Comparison of ENCODE assay signal across 30 cellular contexts in the genomic region with DNA sequence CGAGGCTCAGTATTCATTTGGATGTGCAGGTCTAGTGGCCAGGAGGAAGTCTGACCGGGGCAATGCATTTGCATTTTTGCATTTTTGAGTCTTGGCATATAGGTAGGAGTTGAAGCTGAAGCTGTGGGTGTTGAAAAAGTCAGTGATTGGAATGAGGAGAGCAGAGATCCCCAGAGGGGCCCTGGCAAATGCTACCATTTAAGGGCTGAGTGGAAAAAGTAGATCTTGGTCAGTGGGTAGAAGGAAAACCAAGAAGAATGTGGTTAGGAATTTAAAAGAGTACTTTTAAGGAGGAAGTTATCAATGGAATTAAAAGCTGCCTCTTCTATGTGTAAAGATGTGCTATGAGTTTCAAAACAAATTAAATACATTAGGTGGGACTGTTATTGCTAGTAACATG.
"Had no signal": no experiment of that assay in that cellular context is flagged by ENCODE, and none has a peak within 500 bp of the region (broad histone marks: within the 10 kb centered on the region; RNA-seq: fewer than 3 reads in every experiment).

No MANE protein-coding gene starts in this region.

- H3K27me3 Mint-ChIP-seq: brain had no signal

- H3K27ac ChIP-seq: colonic mucosa, gastrocnemius medialis, suprapubic skin, transverse colon, vagina, VCaP had no signal

- H3K4me3 Mint-ChIP-seq: activated T-cell treated with anti-CD3 and anti-CD28 coated beads, Interleukin-2, amount 50 U/mL, for 4 hours; brain; endodermal cell; mesothelial cell of epicardium; natural killer cell treated with Interleukin-12 subunit alpha and Interleukin-12 subunit beta and Interleukin-15 and Interleukin-18, amount 100 ng/mL, for 72 hours; T-helper 1 cell treated with Interleukin-12 subunit alpha and Interleukin-12 subunit beta and Interleukin-4 antibody, amounts not matched to agents 30 μg/mL and 1 μg/mL, for 36 hours had no signal

- H3K27me3 ChIP-seq: colonic mucosa, gastrocnemius medialis, suprapubic skin, transverse colon, vagina had no signal

- H3K9me3 Mint-ChIP-seq: activated T-cell treated with anti-CD3 and anti-CD28 coated beads, Interleukin-2, amount 50 U/mL, for 4 hours; brain; endodermal cell; mesothelial cell of epicardium; T-helper 1 cell treated with Interleukin-12 subunit alpha and Interleukin-12 subunit beta and Interleukin-4 antibody, amounts not matched to agents 30 μg/mL and 1 μg/mL, for 36 hours had no signal

- H3K9me3 ChIP-seq: colonic mucosa, gastrocnemius medialis, suprapubic skin, transverse colon, vagina had no signal

- H3K4me1 ChIP-seq: colonic mucosa, gastrocnemius medialis had no signal

- H3K27ac Mint-ChIP-seq: brain; endodermal cell; mesothelial cell of epicardium; natural killer cell treated with Interleukin-12 subunit alpha and Interleukin-12 subunit beta and Interleukin-15 and Interleukin-18, amount 100 ng/mL, for 72 hours; T-helper 1 cell treated with Interleukin-12 subunit alpha and Interleukin-12 subunit beta and Interleukin-4 antibody, amounts not matched to agents 30 μg/mL and 1 μg/mL, for 36 hours had no signal

- ATAC-seq: activated T-cell treated with anti-CD3 and anti-CD28 coated beads, Interleukin-2, amount 50 U/mL, for 4 hours; gastrocnemius medialis; left lobe of liver; natural killer cell treated with Interleukin-12 subunit alpha and Interleukin-12 subunit beta and Interleukin-15 and Interleukin-18, amount 100 ng/mL, for 72 hours; stimulated activated naive CD8-positive, alpha-beta T cell treated with anti-CD3 and anti-CD28 coated beads, Interleukin-15, Interleukin-2, amounts not matched to agents 100 U/mL and 50 U/mL, for 24 hours had no signal

- H3K4me3 ChIP-seq: colonic mucosa, gastrocnemius medialis, lung, suprapubic skin, transverse colon, vagina had no signal

- H3K36me3 ChIP-seq: colonic mucosa, gastrocnemius medialis, suprapubic skin, transverse colon, vagina had no signal

- DNase-seq: activated CD4-positive, alpha-beta T cell treated with anti-CD3 and anti-CD28 coated beads, Interleukin-2, amount 50 U/mL, for 1 hour; activated CD4-positive, CD25-positive, alpha-beta regulatory T cell treated with anti-CD3 and anti-CD28 coated beads, Interleukin-2, amount 50 U/mL, for 72 hours; activated CD8-positive, alpha-beta memory T cell treated with anti-CD3 and anti-CD28 coated beads, Interleukin-2, amount 50 U/mL, for 4 hours; activated effector memory CD4-positive, alpha-beta T cell treated with Interleukin-2 at 50 U/mL for 16 hours; activated naive CD4-positive, alpha-beta T cell treated with anti-CD3 and anti-CD28 coated beads, Interleukin-2, amount 50 U/mL, for 16 hours; activated T-cell treated with anti-CD3 and anti-CD28 coated beads, Interleukin-2, amount 50 U/mL, for 4 hours; amniotic stem cell; caudate nucleus; colonic mucosa; endodermal cell; erythroblast; gastrocnemius medialis; head of caudate nucleus; nucleus accumbens; posterior cingulate gyrus; retina; stimulated activated CD4-positive, alpha-beta T cell treated with anti-CD3 and anti-CD28 coated beads, Interleukin-12 subunit alpha, Interleukin-12 subunit beta, amount 100 ng/mL, for 4 hours; stimulated activated CD4-positive, alpha-beta T cell treated with anti-CD3 and anti-CD28 coated beads, Interleukin-1b, Interleukin-23, amount 100 ng/mL, for 48 hours; stimulated activated CD8-positive, alpha-beta memory T cell treated with anti-CD3 and anti-CD28 coated beads, Interleukin-4, amount 100 ng/mL, for 48 hours; stimulated activated naive CD8-positive, alpha-beta T cell treated with anti-CD3 and anti-CD28 coated beads, Interleukin-15, Interleukin-2, amounts not matched to agents 100 U/mL and 50 U/mL, for 24 hours; transverse colon had no signal

- H3K36me3 Mint-ChIP-seq: brain; mesothelial cell of epicardium; natural killer cell treated with Interleukin-12 subunit alpha and Interleukin-12 subunit beta and Interleukin-15 and Interleukin-18, amount 100 ng/mL, for 72 hours had no signal
